ENCODE assay signal across 8 cellular contexts in the genomic region with DNA sequence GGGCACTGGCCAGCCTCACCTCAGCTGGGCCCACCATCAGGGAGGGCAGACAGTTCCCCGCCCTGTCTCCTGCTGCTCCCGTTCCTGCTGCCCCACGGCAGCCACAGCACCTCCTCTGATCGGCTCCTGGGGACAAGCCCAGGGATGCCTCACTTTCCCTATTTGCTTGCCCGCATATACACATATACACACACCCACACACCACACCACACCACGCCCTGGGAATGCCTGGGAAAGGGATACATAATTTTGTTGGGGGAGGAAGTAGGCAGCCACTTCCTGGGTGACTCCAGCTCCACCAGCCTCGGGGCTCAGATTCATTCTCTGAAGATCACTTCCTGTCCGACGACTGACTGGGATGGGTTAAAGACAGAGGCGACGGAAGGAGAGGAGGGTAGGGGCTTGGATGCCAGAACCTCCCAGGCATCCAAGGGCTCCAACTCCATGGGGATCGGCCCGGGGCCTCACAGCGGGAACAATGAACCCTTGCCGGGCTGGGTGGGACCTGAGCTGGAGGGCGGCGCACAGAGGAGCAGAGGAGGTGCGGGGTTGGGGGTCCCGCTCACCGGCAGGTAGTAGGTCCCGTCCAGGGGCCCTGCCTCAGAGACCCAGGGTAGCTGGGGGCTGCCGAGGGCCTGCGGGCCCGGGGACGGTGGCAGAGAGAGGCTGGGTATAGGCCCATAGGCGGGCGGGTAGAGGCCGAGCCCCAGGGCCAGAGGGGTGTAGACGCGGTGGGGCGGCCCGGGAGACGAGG. TPM values are rescaled to one million over a fixed set of nuclear protein-coding genes. Genes with fewer than 3 reads are reported as not detected.
DNase-seq lines count a peak whose midpoint lies in the region; ATAC-seq and TF ChIP-seq lines count a peak whose summit lies in the region.

No MANE protein-coding gene starts in this region.

- H3K4me1 ChIP-seq in PC-9 (replicated peaks; ENCODE audit: insufficient read depth) (peaks cover 36% of the 10 kb centered on the region), foreskin keratinocyte (no peaks in the 10 kb centered on the region), testis (peaks cover 8% of the 10 kb centered on the region)

- CTCF ChIA-PET in PC-9 (lab: Charles Lee) (interaction anchor here (0.6 kb wide), 1 partner anchor 122 kb away, joined by 4 read pairs; no protein-coding TSS in a partner anchor), GM10248 (lab: Yijun Ruan, JAX) (interaction anchor here (0.9 to 3.7 kb wide), 17 partner anchors 10 to 603 kb away, joined by 3 to 31 read pairs (median 6); a partner anchor contains a TSS)

- peak overlapping the region; percentile 13; the same call in 1 of the 2 replicates for H3K4me3 ChIP-seq in PC-9
- peak overlapping the region; percentile 43 to 59 for H3K4me3 ChIP-seq in testis

- POLR2A ChIA-PET in PC-9 (lab: Charles Lee; ENCODE audit: unreplicated experiment), result interaction anchor here (0.5 kb wide), 1 partner anchor 98 kb away, joined by 3 read pairs; a partner anchor contains a TSS
- POLR2A ChIA-PET in GM10248 (lab: Yijun Ruan, JAX), result interaction anchor here (0.6 to 2.2 kb wide), 7 partner anchors 12 to 246 kb away, joined by 3 to 7 read pairs (median 4); a partner anchor contains a TSS

- H3K9me3 ChIP-seq in PC-9 (ENCODE audit: insufficient read depth, low read depth) (no peaks in the 10 kb centered on the region), testis (no peaks in the 10 kb centered on the region)

- WGBS in testis, 2 donors, result 52 to 58% methylated on average over 20 to 33 of the region's 33 CpGs

- DNase-seq in activated CD8-positive, alpha-beta memory T cell treated with anti-CD3 and anti-CD28 coated beads, Interleukin-2, amount 50 U/mL, for 48 hours, result peak; percentile 69
- DNase-seq in activated CD8-positive, alpha-beta memory T cell treated with anti-CD3 and anti-CD28 coated beads, Interleukin-2, amount 50 U/mL, for 4 hours, result no peak
- DNase-seq in PC-9 (peak in 1 of 2 experiments; percentile 76), foreskin keratinocyte (peak; percentile 84 to 94), testis (no peak), SIG-M5 (lab: John Stamatoyannopoulos, UW) (no peak), GM10248 (ENCODE audit: extremely low spot score) (no peak)

- BruUV-seq in PC-9 (replicated peaks; lab: Mats Ljungman, UMichigan), result no TSS peak

- H3K27ac ChIP-seq in PC-9 (peak overlapping the region; percentile 93), foreskin keratinocyte (peak overlapping the region; percentile 70), testis (no peak overlapping the region)

- intact Hi-C loops in PC-9 (cut with micrococcal nuclease; ENCODE audit: unreplicated experiment) (loop anchor here (5.0 kb wide), 1 partner anchor 49 kb away; a partner anchor contains a TSS), testis (cut with DNase I; ENCODE audit: low total_unique reads) (no loop called here)

- ATAC-seq in foreskin keratinocyte, result peak; percentile 71
- ATAC-seq in HG03460 (IDR thresholded peaks at IDR 0.05; ENCODE audit: unreplicated experiment), result no peak

- H3F3A ChIP-seq in PC-9 (ENCODE audit: insufficient read depth, low read depth), result peaks cover 30% of the 10 kb centered on the region; the same call in 1 of the 2 replicates

- TF ChIP-seq CTCF in PC-9 (conservative IDR thresholded peaks at IDR 0.05) (no peak), foreskin keratinocyte (conservative IDR thresholded peaks at IDR 0.05) (no peak), testis (IDR thresholded peaks at IDR 0.05) (no peak), GM10248 (IDR thresholded peaks at IDR 0.05; ENCODE audit: control extremely low read depth, extremely low read depth, low read depth, missing control alignments) (no peak)

- no peak for TF ChIP-seq POLR2A in testis (IDR thresholded peaks at IDR 0.05)

- H2AFZ ChIP-seq in PC-9, result no peak overlapping the region

- no peaks in the 10 kb centered on the region for H4K20me1 ChIP-seq in PC-9 (ENCODE audit: insufficient read depth)

- H3K79me2 ChIP-seq in PC-9 (ENCODE audit: low read depth), result no peaks in the 10 kb centered on the region

- H3K9me2 ChIP-seq in PC-9 (ENCODE audit: insufficient read depth), result no peaks in the 10 kb centered on the region

- H3K36me3 ChIP-seq in PC-9 (ENCODE audit: low read depth), result no peaks in the 10 kb centered on the region
- no peaks in the 10 kb centered on the region for H3K36me3 ChIP-seq in testis (ENCODE audit: low read depth, missing control alignments)

- H3K27me3 ChIP-seq in PC-9 (ENCODE audit: insufficient read depth, low read depth), result no peaks in the 10 kb centered on the region
- no peaks in the 10 kb centered on the region for H3K27me3 ChIP-seq in foreskin keratinocyte
- no peaks in the 10 kb centered on the region for H3K27me3 ChIP-seq in testis

- H3K4me2 ChIP-seq in PC-9, result peak overlapping the region; percentile 69

RNA-seq across cellular contexts. Expression of a gene that starts 2.0 kb away (rescaled TPM):
- total RNA-seq in PC-9 (2021) (0.50 and 0.52 TPM in 2 replicates), foreskin keratinocyte (0.21 TPM in 1 of 2 replicates, not detected in the other), testis (under 1 TPM; 0.31 to 0.94 TPM)
- polyA plus RNA-seq in foreskin keratinocyte (0.12 TPM in 1 of 2 replicates, not detected in the other), testis (ENCODE audit: insufficient read depth, low read depth, low replicate concordance) (6.0 TPM)

RNA-seq across cellular contexts. Expression of a gene that starts 3.2 kb away (rescaled TPM):
- total RNA-seq in PC-9 (2021) (2.6 and 2.9 TPM in 2 replicates), foreskin keratinocyte (1.4 and 1.6 TPM in 2 replicates), testis (1 to 10 TPM; 2.7 to 3.6 TPM)
- polyA plus RNA-seq in foreskin keratinocyte (1.6 TPM in 2 replicates), testis (ENCODE audit: insufficient read depth, low read depth, low replicate concordance) (1.5 TPM)

RNA-seq across cellular contexts. Expression of a gene that starts 8.7 kb away (rescaled TPM):
- total RNA-seq in PC-9 (2021), result 1.9 TPM in 2 replicates
- not detected in 2 replicates for total RNA-seq in foreskin keratinocyte
- not detected in 2 replicates for polyA plus RNA-seq in foreskin keratinocyte
- not detected for total RNA-seq in testis
- 0.34 TPM for polyA plus RNA-seq in testis (ENCODE audit: insufficient read depth, low read depth, low replicate concordance)

RNA-seq across cellular contexts. Expression of a gene that starts 12.1 kb away (rescaled TPM):
- total RNA-seq in PC-9 (2021) (6.5 and 9.6 TPM in 2 replicates), foreskin keratinocyte (2.8 and 3.8 TPM in 2 replicates), testis (10 to 100 TPM; 45.2 to 94.6 TPM)
- polyA plus RNA-seq in foreskin keratinocyte (5.3 and 5.7 TPM in 2 replicates), testis (ENCODE audit: insufficient read depth, low read depth, low replicate concordance) (185 TPM)

RNA-seq across cellular contexts. Expression of a gene that starts 47.6 kb away (rescaled TPM):
- total RNA-seq in PC-9 (2021), result 8.9 and 9.3 TPM in 2 replicates
- 5.8 and 9.2 TPM in 2 replicates for total RNA-seq in foreskin keratinocyte
- polyA plus RNA-seq in foreskin keratinocyte, result 7.6 and 10.1 TPM in 2 replicates
- 10 to 100 TPM; 45.0 to 98.3 TPM for total RNA-seq in testis
- polyA plus RNA-seq in testis (ENCODE audit: insufficient read depth, low read depth, low replicate concordance), result 283 TPM

Comparison
In these comparisons a context has a peak if more than half of its experiments do, and no peak if none do; other contexts are left out.
1. DNase-seq: peak in activated CD8-positive, alpha-beta memory T cell treated with anti-CD3 and anti-CD28 coated beads, Interleukin-2, amount 50 U/mL, for 48 hours (single experiment) and foreskin keratinocyte (2 of 2); none in activated CD8-positive, alpha-beta memory T cell treated with anti-CD3 and anti-CD28 coated beads, Interleukin-2, amount 50 U/mL, for 4 hours (single experiment), testis (single experiment), SIG-M5 (single experiment) and GM10248 (single experiment).
2. H3K27ac ChIP-seq: peak in PC-9 (single experiment) and foreskin keratinocyte (single experiment); none in testis (0 of 2).